In genomic region chr2:109382946-109383345, GRCh38 we compare ENCODE assay signal across 9 cellular contexts.
DNase-seq lines count a peak whose midpoint lies in the region; ATAC-seq lines count a peak whose summit lies in the region.
"Had no signal": no experiment of that assay in that cellular context is flagged by ENCODE, and none has a peak within 500 bp of the region (broad histone marks: within the 10 kb centered on the region; RNA-seq: fewer than 3 reads in every experiment).

No MANE protein-coding gene starts in this region.

- ATAC-seq in HG03354 (IDR thresholded peaks at IDR 0.05; ENCODE audit: poor library complexity, severe bottlenecking, unreplicated experiment) (no peak), HG03520 (IDR thresholded peaks at IDR 0.05; ENCODE audit: unreplicated experiment) (no peak), GM19452 (IDR thresholded peaks at IDR 0.05; ENCODE audit: unreplicated experiment) (no peak)

- intact Hi-C loops in posterior vena cava (cut with DNase I) = no loop called here

- peak; percentile 22 for DNase-seq in ELF-1 (ENCODE audit: low read depth, low spot score)
- peak; percentile 91 for DNase-seq in NCI-H345 (lab: John Stamatoyannopoulos, UW)
- peak; percentile 55 for DNase-seq in fibroblast of the conjunctiva (ENCODE audit: low read depth)
- DNase-seq in posterior vena cava (ENCODE audit: low spot score) = peak; percentile 84
- DNase-seq in germinal center (ENCODE audit: low spot score) = no peak
- DNase-seq: activated CD4-positive, alpha-beta T cell treated with anti-CD3 and anti-CD28 coated beads, Interleukin-2, amount 10 ng/mL, durations not matched to agents 24 days and 14 days had no signal
